Comparison of ENCODE assay signal across 12 cellular contexts in the genomic region with DNA sequence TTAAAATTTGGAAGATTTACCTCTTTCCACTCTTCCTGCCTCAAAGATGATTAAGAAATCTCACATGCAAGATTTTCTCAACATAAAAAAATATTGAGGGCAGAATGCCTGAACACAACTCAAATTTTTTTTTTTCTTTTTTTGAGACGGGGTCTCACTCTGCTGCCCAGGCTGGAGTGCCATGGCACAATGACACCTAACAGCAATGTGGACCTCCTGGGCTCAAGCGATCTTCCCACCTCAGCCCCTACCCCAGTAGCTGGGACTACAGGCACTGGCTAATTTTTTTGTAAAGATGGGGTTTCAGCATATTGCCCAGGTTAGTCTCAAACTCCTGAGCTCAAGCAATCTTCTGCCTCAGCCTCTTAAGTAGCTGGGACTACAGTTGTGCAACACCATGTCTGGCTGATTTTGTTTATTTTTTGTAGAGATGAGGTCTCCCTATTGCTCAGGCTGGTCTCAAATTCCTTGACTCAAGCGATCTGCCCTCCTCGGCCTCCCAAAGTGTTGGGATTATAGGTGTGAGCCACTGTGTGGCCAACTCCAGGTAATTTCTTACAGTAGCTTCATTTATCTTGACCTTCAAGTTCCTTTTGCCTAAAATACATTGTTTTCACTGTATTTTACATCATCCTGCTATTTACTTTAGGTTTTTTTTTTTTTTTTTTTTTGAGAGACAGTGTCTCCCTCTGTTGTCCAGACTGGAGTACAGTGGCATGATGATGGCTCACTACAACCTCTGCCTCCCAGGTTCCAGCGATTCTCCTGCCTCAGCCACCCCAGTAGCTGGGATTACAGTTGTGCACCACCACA. TPM values are rescaled to one million over a fixed set of nuclear protein-coding genes. Genes with fewer than 3 reads are reported as not detected.
DNase-seq lines count a peak whose midpoint lies in the region; FAIRE-seq and TF ChIP-seq lines count a peak whose summit lies in the region.
"Had no signal": no experiment of that assay in that cellular context is flagged by ENCODE, and none has a peak within 500 bp of the region (broad histone marks: within the 10 kb centered on the region; RNA-seq: fewer than 3 reads in every experiment).

No MANE protein-coding gene starts in this region.

- CTCF ChIA-PET in AG04449 (lab: Yijun Ruan, JAX): interaction anchor here (0.7 to 25.6 kb wide), 7 partner anchors 9 to 238 kb away, joined by 4 to 362 read pairs (median 6); no protein-coding TSS in a partner anchor

- TF ChIP-seq POLR2A in GM12892 (IDR thresholded peaks at IDR 0.05; ENCODE audit: low read depth, low read length) (no peak), GM12891 (IDR thresholded peaks at IDR 0.05; ENCODE audit: low read depth, low read length) (no peak)

- FAIRE-seq in GM12892 (lab: Jason Lieb, UNC) (peak; percentile 30), GM12891 (lab: Jason Lieb, UNC) (no peak)

- no peaks in the 10 kb centered on the region for H3K9me3 ChIP-seq in WERI-Rb-1 (ENCODE audit: severe bottlenecking)

- H3K36me3 ChIP-seq in WERI-Rb-1: peaks cover 59% of the 10 kb centered on the region

- POLR2A ChIA-PET in AG04449 (lab: Yijun Ruan, JAX): no interaction called here

- no peaks in the 10 kb centered on the region for H3K27me3 ChIP-seq in WERI-Rb-1 (ENCODE audit: insufficient read depth, low read depth, severe bottlenecking)

- no peak overlapping the region for H3K4me3 ChIP-seq in AG04449 (ENCODE audit: low read depth, low read length)
- H3K4me3 ChIP-seq in WERI-Rb-1 (ENCODE audit: low read depth, low read length): no peak overlapping the region
- no peak overlapping the region for H3K4me3 ChIP-seq in fibroblast of villous mesenchyme (ENCODE audit: low read depth, low read length)

- TF ChIP-seq CTCF in AG04449 (IDR thresholded peaks at IDR 0.05; ENCODE audit: insufficient read depth, low read length, missing control alignments) (peak; percentile 14), WERI-Rb-1 (IDR thresholded peaks at IDR 0.05; ENCODE audit: low read depth, low read length) (0 out of 2 replicates have a peak, but pooled peaks have one; percentile 23), fibroblast of villous mesenchyme (IDR thresholded peaks at IDR 0.05; ENCODE audit: insufficient read depth, low read depth, low read length) (peak; percentile 41)

- no peak overlapping the region for H3K27ac ChIP-seq in WERI-Rb-1

- DNase-seq in AG04449 (ENCODE audit: low read depth, low spot score) (peak; percentile 62), GM12892 (ENCODE audit: insufficient read length) (no peak), WERI-Rb-1 (no peak), fibroblast of villous mesenchyme (ENCODE audit: low read depth) (peak; percentile 94), NOMO-1 (lab: John Stamatoyannopoulos, UW; ENCODE audit: unreplicated experiment in 2 of 2) (no peak), NCI-H2171 (lab: John Stamatoyannopoulos, UW) (no peak), GM12891 (ENCODE audit: insufficient read length, low spot score) (no peak), Ammon's horn (ENCODE audit: low spot score) (no peak)
- DNase-seq: activated CD4-positive, CD25-positive, alpha-beta regulatory T cell; activated naive CD4-positive, alpha-beta T cell treated with anti-CD3 and anti-CD28 coated beads, Interleukin-2, amount 10 ng/mL, durations not matched to agents 7 days and 5 days; SHP77; stimulated activated naive CD8-positive, alpha-beta T cell treated with anti-CD3 and anti-CD28 coated beads, Interleukin-15, Interleukin-2, amounts not matched to agents 100 U/mL and 50 U/mL, for 24 hours had no signal

TF ChIP-seq in GM12891, 5 proteins besides CTCF, POLR2A, EP300 and RAD21:
- TF ChIP-seq POLR2AphosphoS5 (IDR thresholded peaks at IDR 0.05; ENCODE audit: low read depth, low read length): no peak
- no peak for TF ChIP-seq TAF1 (IDR thresholded peaks at IDR 0.05; ENCODE audit: low read depth, low read length)
- no peak for TF ChIP-seq POU2F2 (IDR thresholded peaks at IDR 0.05; ENCODE audit: low read depth, low read length)
- TF ChIP-seq PAX5 (IDR thresholded peaks at IDR 0.05; ENCODE audit: insufficient read depth, low read length, severe bottlenecking): no peak

RNA-seq across cellular contexts. Expression of gene NUCKS1, which starts 10.4 kb away (rescaled TPM):
- polyA plus RNA-seq in GM12892 (2012; ENCODE audit: missing spikeins): 56.8 TPM
- 206 and 233 TPM in 2 replicates for total RNA-seq in fibroblast of villous mesenchyme
- 35.9 TPM for polyA plus RNA-seq in GM12891 (2012; ENCODE audit: low read depth, missing spikeins)

RNA-seq across cellular contexts. Expression of gene RAB29, which starts 35.7 kb away (rescaled TPM):
- 14.0 TPM for polyA plus RNA-seq in GM12892 (2012; ENCODE audit: missing spikeins)
- 22.2 and 43.2 TPM in 2 replicates for total RNA-seq in fibroblast of villous mesenchyme
- polyA plus RNA-seq in GM12891 (2012; ENCODE audit: low read depth, missing spikeins): 5.3 TPM

RNA-seq across cellular contexts. Expression of gene SLC45A3, which starts 59.2 kb away (rescaled TPM):
- polyA plus RNA-seq in GM12892 (2012; ENCODE audit: missing spikeins): 3.7 TPM
- total RNA-seq in fibroblast of villous mesenchyme: 3.2 and 5.2 TPM in 2 replicates
- polyA plus RNA-seq in GM12891 (2012; ENCODE audit: low read depth, missing spikeins): 1.4 TPM

Comparison
In these comparisons a context has a peak if more than half of its experiments do, and no peak if none do; other contexts are left out.
1. DNase-seq: peak in AG04449 (single experiment) and fibroblast of villous mesenchyme (single experiment); none in GM12892 (single experiment), WERI-Rb-1 (single experiment), NOMO-1 (0 of 2), NCI-H2171 (single experiment), GM12891 (single experiment) and Ammon's horn (single experiment).
2. Peak in every context shown above with its lines, with median percentiles within 50 percentile points of each other: CTCF ChIP-seq.